11 cellular contexts compared by ENCODE assay signal in genomic region chr1:185238447-185238846, GRCh38.
DNase-seq lines count a peak whose midpoint lies in the region; ATAC-seq, FAIRE-seq and TF ChIP-seq lines count a peak whose summit lies in the region.
"Had no signal": no experiment of that assay in that cellular context is flagged by ENCODE, and none has a peak within 500 bp of the region (broad histone marks: within the 10 kb centered on the region; RNA-seq: fewer than 3 reads in every experiment).

No MANE protein-coding gene starts in this region.

- TF ChIP-seq CTCF in DND-41 (IDR thresholded peaks at IDR 0.05; ENCODE audit: borderline replicate concordance, extremely low read depth, low read length, poor library complexity, severe bottlenecking), result peak; percentile 51
- peak; percentile 49 for TF ChIP-seq CTCF in LNCaP clone FGC (IDR thresholded peaks at IDR 0.05; ENCODE audit: control insufficient read depth, extremely low read depth, insufficient read depth)
- peak in 2 of 3 experiments; percentile 17 to 34 for TF ChIP-seq CTCF in nephron (IDR thresholded peaks at IDR 0.05; ENCODE audit: unreplicated experiment in 3 of 3)
- TF ChIP-seq CTCF in sigmoid colon (IDR thresholded peaks at IDR 0.05), result peak in 1 of 4 experiments; percentile 17

- peaks cover 27% of the 10 kb centered on the region for H3K36me3 Mint-ChIP-seq in nephron (ENCODE audit: low read depth)

- H3K4me3 Mint-ChIP-seq in nephron, result no peak overlapping the region

- H3K27ac Mint-ChIP-seq in nephron, result no peak overlapping the region

- no peak for TF ChIP-seq POLR2A in sigmoid colon (IDR thresholded peaks at IDR 0.05)

- H3K9me3 ChIP-seq in DND-41 (ENCODE audit: insufficient read depth, low read length, severe bottlenecking) (no peaks in the 10 kb centered on the region), sigmoid colon (no peaks in the 10 kb centered on the region)

- WGBS in sigmoid colon, 2 donors, result 37 to 54% methylated on average over 1 of the region's 1 CpG

- no peak overlapping the region for H3K9ac ChIP-seq in DND-41 (ENCODE audit: low read depth, low read length)

- H3K4me1 Mint-ChIP-seq in nephron, result no peaks in the 10 kb centered on the region

- no peaks in the 10 kb centered on the region for H3K79me2 ChIP-seq in DND-41 (ENCODE audit: insufficient read depth, low read length)

- H3K27me3 ChIP-seq in DND-41 (ENCODE audit: insufficient read depth, low read length, poor library complexity) (no peaks in the 10 kb centered on the region), sigmoid colon (no peaks in the 10 kb centered on the region)

- no peak for DNase-seq in DND-41
- DNase-seq in LNCaP clone FGC (ENCODE audit: low read depth), result no peak
- DNase-seq in central memory CD4-positive, alpha-beta T cell, result peak; percentile 24
- no peak for DNase-seq in hippocampal formation (lab: John Stamatoyannopoulos, UW)
- DNase-seq in sigmoid colon, result no peak
- no peak for DNase-seq in activated T-cell treated with anti-CD3 and anti-CD28 coated beads, Interleukin-2, amount 50 U/mL, for 1 hour
- DNase-seq in GM19239 (ENCODE audit: insufficient read length, low spot score), result no peak
- DNase-seq: activated CD8-positive, alpha-beta memory T cell treated with anti-CD3 and anti-CD28 coated beads for 24 hours; NCI-H1930; stimulated activated CD4-positive, alpha-beta T cell treated with anti-CD3 and anti-CD28 coated beads, Interleukin-4, amount 100 ng/mL, for 4 hours had no signal

- no peak overlapping the region for H2AFZ ChIP-seq in DND-41 (ENCODE audit: low read depth, low read length)

- H4K20me1 ChIP-seq in DND-41 (ENCODE audit: insufficient read depth, low read length), result no peaks in the 10 kb centered on the region

- intact Hi-C loops in sigmoid colon (cut with DNase I), result no loop called here

- no peaks in the 10 kb centered on the region for H3K27me3 Mint-ChIP-seq in nephron (ENCODE audit: low read depth)

- no peaks in the 10 kb centered on the region for H3K36me3 ChIP-seq in DND-41 (ENCODE audit: insufficient read depth, low read length)
- H3K36me3 ChIP-seq in sigmoid colon, result no peaks in the 10 kb centered on the region

- TF ChIP-seq EP300 in sigmoid colon (IDR thresholded peaks at IDR 0.05), result no peak

- no peak overlapping the region for H3K4me2 ChIP-seq in DND-41 (ENCODE audit: insufficient read depth, low read length)

- H3K4me1 ChIP-seq in DND-41 (ENCODE audit: insufficient read depth, low read length) (no peaks in the 10 kb centered on the region), sigmoid colon (no peaks in the 10 kb centered on the region)

- no peak for FAIRE-seq in GM19239 (lab: Jason Lieb, UNC)

- no peak overlapping the region for H3K4me3 ChIP-seq in DND-41 (ENCODE audit: low read depth in 1 of 2, low read length in 2 of 2)
- H3K4me3 ChIP-seq in LNCaP clone FGC (ENCODE audit: low read depth, low read length), result no peak overlapping the region
- H3K4me3 ChIP-seq in sigmoid colon, result no peak overlapping the region

- H3K9me3 Mint-ChIP-seq in nephron, result peaks cover 16% of the 10 kb centered on the region

- 0 out of 3 replicates have a peak, but pooled peaks have one; percentile 49 for ATAC-seq in DND-41 (ENCODE audit: insufficient read depth, low read depth)

- no peak overlapping the region for H3K27ac ChIP-seq in DND-41 (ENCODE audit: low read length)
- no peak overlapping the region for H3K27ac ChIP-seq in sigmoid colon
